ENCODE assay signal across 8 cellular contexts in genomic region chr11:31487848-31488247, GRCh38. TPM values are rescaled to one million over a fixed set of nuclear protein-coding genes. Genes with fewer than 3 reads are reported as not detected.
DNase-seq lines count a peak whose midpoint lies in the region; ATAC-seq, FAIRE-seq and TF ChIP-seq lines count a peak whose summit lies in the region.

No MANE protein-coding gene starts in this region.

- H3K4me1 ChIP-seq in osteoblast (ENCODE audit: insufficient read depth, low read length), result peaks cover 9% of the 10 kb centered on the region
- H3K4me1 ChIP-seq in gastrocnemius medialis, result peaks cover 8 to 10% of the 10 kb centered on the region in 2 donors

- TF ChIP-seq POLR2A in GM12891 (IDR thresholded peaks at IDR 0.05; ENCODE audit: low read depth, low read length), result no peak
- no peak for TF ChIP-seq POLR2A in gastrocnemius medialis (IDR thresholded peaks at IDR 0.05)

- H4K20me1 ChIP-seq in osteoblast (ENCODE audit: insufficient read depth, low read length), result peaks cover 9% of the 10 kb centered on the region

- peak; percentile 62 for FAIRE-seq in GM12891 (lab: Jason Lieb, UNC)

- H3K4me3 ChIP-seq in osteoblast (ENCODE audit: insufficient read depth, low read length), result no peak overlapping the region
- no peak overlapping the region for H3K4me3 ChIP-seq in gastrocnemius medialis

- H3K9me3 ChIP-seq in osteoblast (ENCODE audit: low read depth, low read length), result no peaks in the 10 kb centered on the region
- H3K9me3 ChIP-seq in gastrocnemius medialis, result no peaks in the 10 kb centered on the region

- DNase-seq in ACHN, result peak; percentile 73
- DNase-seq in GM12891 (ENCODE audit: insufficient read length, low spot score), result no peak
- peak; percentile 60 for DNase-seq in NCI-H1694 treated with DMSO at 0.1 percent for 48 hours (lab: John Stamatoyannopoulos, UW)
- peak; percentile 73 to 75 for DNase-seq in dermis microvascular lymphatic vessel endothelial cell (ENCODE audit: low read depth in 2 of 2)
- DNase-seq in osteoblast (ENCODE audit: insufficient read length, low spot score, missing footprints), result peak; percentile 10
- DNase-seq in gastrocnemius medialis, result no peak
- DNase-seq in activated CD4-positive, alpha-beta T cell treated with anti-CD3 and anti-CD28 coated beads, Interleukin-2, amount 50 U/mL, for 1 hour, result no peak

- TF ChIP-seq CTCF in osteoblast (IDR thresholded peaks at IDR 0.05; ENCODE audit: extremely low read depth, low read depth, low read length) (peak; percentile 59), gastrocnemius medialis (IDR thresholded peaks at IDR 0.05 in 4 of 5, conservative IDR thresholded peaks at IDR 0.05 in 1 of 5) (no peak)

- in situ Hi-C loops in ACHN (cut with HindIII; ENCODE audit: low pct_ligation_motif_present, low pct_unique_long_range_greater_than_20kb, low sequenced_read_pairs), result no loop called here
- in situ Hi-C loops in gastrocnemius medialis (cut with MboI; ENCODE audit: low sequenced_read_pairs in 4 of 4), result loop anchor here in 1 of 4 donors (25.0 kb wide), 1 partner anchor 251 kb away; no protein-coding TSS in a partner anchor

- H3K36me3 ChIP-seq in osteoblast (ENCODE audit: insufficient read depth, low read length) (no peaks in the 10 kb centered on the region), gastrocnemius medialis (no peaks in the 10 kb centered on the region)

- H3K4me2 ChIP-seq in osteoblast (ENCODE audit: insufficient read depth, low read length), result no peak overlapping the region

- ATAC-seq in gastrocnemius medialis (no peak), HG03159 (IDR thresholded peaks at IDR 0.05; ENCODE audit: unreplicated experiment) (no peak)

- H3K79me2 ChIP-seq in osteoblast (ENCODE audit: insufficient read depth, low read length), result no peaks in the 10 kb centered on the region

- no peak overlapping the region for H2AFZ ChIP-seq in osteoblast (ENCODE audit: low read length)

- H3K27me3 ChIP-seq in osteoblast (ENCODE audit: insufficient read depth, low read length) (no peaks in the 10 kb centered on the region), gastrocnemius medialis (no peaks in the 10 kb centered on the region)

- intact Hi-C loops in gastrocnemius medialis (cut with DNase I; ENCODE audit: low total_unique reads), result no loop called here

- no peak overlapping the region for H3K27ac ChIP-seq in osteoblast (ENCODE audit: low read depth, low read length)
- H3K27ac ChIP-seq in gastrocnemius medialis, result no peak overlapping the region

TF ChIP-seq in GM12891, 5 proteins besides CTCF, POLR2A, EP300 and RAD21:
- TF ChIP-seq POU2F2 (IDR thresholded peaks at IDR 0.05; ENCODE audit: low read depth, low read length) (no peak), SPI1 (IDR thresholded peaks at IDR 0.05; ENCODE audit: low read depth, low read length) (no peak), PAX5 (IDR thresholded peaks at IDR 0.05; ENCODE audit: insufficient read depth, low read length, severe bottlenecking) (no peak), POLR2AphosphoS5 (IDR thresholded peaks at IDR 0.05; ENCODE audit: low read depth, low read length) (no peak), TAF1 (IDR thresholded peaks at IDR 0.05; ENCODE audit: low read depth, low read length) (no peak)

RNA-seq across cellular contexts. Expression of gene IMMP1L, which starts 21.6 kb away (rescaled TPM):
- 62.2 TPM for polyA plus RNA-seq in GM12891 (2012; ENCODE audit: low read depth, missing spikeins)
- total RNA-seq in dermis microvascular lymphatic vessel endothelial cell (6.4 and 9.4 TPM in 2 replicates), osteoblast (8.7 and 11.5 TPM in 2 replicates), gastrocnemius medialis (10 to 100 TPM; 14.2 to 30.6 (median 23.7) TPM)

RNA-seq across cellular contexts. Expression of gene ELP4, which starts 21.7 kb away (rescaled TPM):
- 11.4 TPM for polyA plus RNA-seq in GM12891 (2012; ENCODE audit: low read depth, missing spikeins)
- 12.0 and 12.7 TPM in 2 replicates for total RNA-seq in dermis microvascular lymphatic vessel endothelial cell
- 16.3 and 20.3 TPM in 2 replicates for total RNA-seq in osteoblast
- total RNA-seq in gastrocnemius medialis, result 10 to 100 TPM in 3 of 4 donors, 1 to 10 TPM in 1; 8.8 to 23.6 (median 13.5) TPM

Comparison
In these comparisons a context has a peak if more than half of its experiments do, and no peak if none do; other contexts are left out.
1. DNase-seq: peak in ACHN (single experiment), NCI-H1694 treated with DMSO at 0.1 percent for 48 hours (single experiment), dermis microvascular lymphatic vessel endothelial cell (2 of 2) and osteoblast (single experiment); none in GM12891 (single experiment), gastrocnemius medialis (0 of 2) and activated CD4-positive, alpha-beta T cell treated with anti-CD3 and anti-CD28 coated beads, Interleukin-2, amount 50 U/mL, for 1 hour (single experiment).